In genomic region chr12:4030938-4031702, GRCh38 we compare ENCODE assay signal across 8 cellular contexts.
DNase-seq lines count a peak whose midpoint lies in the region; ATAC-seq, FAIRE-seq and TF ChIP-seq lines count a peak whose summit lies in the region.

No MANE protein-coding gene starts in this region.

- ATAC-seq in GM19324 (IDR thresholded peaks at IDR 0.05; ENCODE audit: low FRiP score, unreplicated experiment) (peak; percentile 69), GM21447 (IDR thresholded peaks at IDR 0.05; ENCODE audit: unreplicated experiment) (no peak)

- no peaks in the 10 kb centered on the region for H3K36me3 ChIP-seq in keratinocyte (ENCODE audit: control insufficient read depth in 2 of 2, extremely low read depth in 1 of 2, insufficient read depth in 2 of 2, low read length in 2 of 2)
- no peaks in the 10 kb centered on the region for H3K36me3 ChIP-seq in spleen

- FAIRE-seq in keratinocyte (lab: Jason Lieb, UNC), result peak; percentile 83

- no peaks in the 10 kb centered on the region for H3K79me2 ChIP-seq in keratinocyte (ENCODE audit: control insufficient read depth, insufficient read depth, low read length)

- peak overlapping the region; percentile 48 for H3K4me3 ChIP-seq in AG04450 (ENCODE audit: low read depth, low read length)
- peak overlapping the region; percentile 14 to 52 (median 39) for H3K4me3 ChIP-seq in keratinocyte (ENCODE audit: control insufficient read depth in 2 of 3, extremely low read depth in 1 of 3, insufficient read depth in 2 of 3, low read depth in 1 of 3, low read length in 3 of 3)
- peak overlapping the region; percentile 40 to 75 (median 46) for H3K4me3 ChIP-seq in spleen

- H2AFZ ChIP-seq in keratinocyte (ENCODE audit: control insufficient read depth, low read length), result peak overlapping the region; percentile 7

- H3K4me1 ChIP-seq in keratinocyte (ENCODE audit: control insufficient read depth, extremely low read depth, insufficient read depth, low read length) (peaks cover 29% of the 10 kb centered on the region), spleen (peaks cover 5 to 34% (median 25%) of the 10 kb centered on the region in 6 donors)

- no peaks in the 10 kb centered on the region for H4K20me1 ChIP-seq in keratinocyte (ENCODE audit: control insufficient read depth, extremely low read depth, insufficient read depth, low read length)

- TF ChIP-seq POLR2A in spleen (IDR thresholded peaks at IDR 0.05), result no peak

- H3K27me3 ChIP-seq in AG04450 (ENCODE audit: control insufficient read depth, insufficient read depth, low read length), result peaks cover 9% of the 10 kb centered on the region
- H3K27me3 ChIP-seq in keratinocyte (ENCODE audit: control insufficient read depth, extremely low read depth, insufficient read depth, low read length), result no peaks in the 10 kb centered on the region
- peaks cover 0 to 17% (median 0%) of the 10 kb centered on the region in 7 donors for H3K27me3 ChIP-seq in spleen (replicated peaks in 1 of 7)

- CTCF ChIA-PET in AG04450 (lab: Charles Lee), result interaction anchor here (0.6 to 9.2 kb wide), 4 partner anchors 147 to 250 kb away, joined by 3 to 156 read pairs (median 15); no protein-coding TSS in a partner anchor

- dilution Hi-C loops in keratinocyte (cut with MboI; ENCODE audit: extremely low pct_ligation_motif_present, low sequenced_read_pairs), result no loop called here

- TF ChIP-seq CTCF in AG04450 (IDR thresholded peaks at IDR 0.05; ENCODE audit: low read depth, low read length), result no peak
- no peak for TF ChIP-seq CTCF in keratinocyte (optimal IDR thresholded peaks at IDR 0.05 in 1 of 3, IDR thresholded peaks at IDR 0.05 in 1 of 3, conservative IDR thresholded peaks at IDR 0.05 in 1 of 3; ENCODE audit: extremely low read depth in 1 of 3, insufficient read depth in 2 of 3, low read length in 3 of 3)
- peak in 4 of 11 experiments; percentile 18 to 36 (median 23) for TF ChIP-seq CTCF in spleen (IDR thresholded peaks at IDR 0.05 in 8 of 11, conservative IDR thresholded peaks at IDR 0.05 in 3 of 11)

- H3K9ac ChIP-seq in keratinocyte (ENCODE audit: control insufficient read depth, extremely low read depth, insufficient read depth, low read length), result peak overlapping the region; percentile 93

- H3K27ac ChIP-seq in AG04450 (ENCODE audit: low read depth, low read length), result peak overlapping the region; percentile 89
- H3K27ac ChIP-seq in keratinocyte (ENCODE audit: control insufficient read depth, insufficient read depth, low read length), result peak overlapping the region; percentile 97
- H3K27ac ChIP-seq in spleen, result peak overlapping the region in 7 of 8 donors; percentile 55 to 80 (median 71)

- H3K9me1 ChIP-seq in keratinocyte (ENCODE audit: control insufficient read depth, extremely low read depth, insufficient read depth, low read length), result no peaks in the 10 kb centered on the region

- WGBS in spleen, 5 donors, result 2 to 6% (median 4%) methylated on average over 20 to 75 of the region's 75 CpGs

- H3K4me2 ChIP-seq in keratinocyte (ENCODE audit: control insufficient read depth, extremely low read depth, insufficient read depth, low read depth, low read length), result peak overlapping the region; percentile 86

- peaks cover 16% of the 10 kb centered on the region for H3K9me3 ChIP-seq in AG04450 (ENCODE audit: control insufficient read depth, insufficient read depth, low read length)
- H3K9me3 ChIP-seq in keratinocyte (ENCODE audit: control insufficient read depth, low read depth, low read length), result no peaks in the 10 kb centered on the region
- no peaks in the 10 kb centered on the region for H3K9me3 ChIP-seq in spleen

- DNase-seq in AG04450 (ENCODE audit: low read depth, low spot score) (peak; percentile 96), HuH-7.5 (ENCODE audit: low spot score) (peak; percentile 92), cerebellar cortex (ENCODE audit: low spot score) (peak; percentile 85), keratinocyte (ENCODE audit: low read depth, low spot score) (peak; percentile 89), spleen (peak; percentile 92)
- DNase-seq in activated CD4-positive, alpha-beta T cell treated with anti-CD3 and anti-CD28 coated beads for 24 hours (ENCODE audit: low read depth in 2 of 2), result peak; percentile 60 to 61

- POLR2A ChIA-PET in AG04450 (lab: Yijun Ruan, JAX), result interaction anchor here (0.6 to 1.3 kb wide), 4 partner anchors 209 to 299 kb away, joined by 3 to 4 read pairs (median 3); no protein-coding TSS in a partner anchor

- intact Hi-C loops in spleen (cut with DNase I; ENCODE audit: low total_unique reads), result loop anchor here (10.0 kb wide), 1 partner anchor 146 kb away; no protein-coding TSS in a partner anchor
